18 cellular contexts compared by ENCODE assay signal in the genomic region with DNA sequence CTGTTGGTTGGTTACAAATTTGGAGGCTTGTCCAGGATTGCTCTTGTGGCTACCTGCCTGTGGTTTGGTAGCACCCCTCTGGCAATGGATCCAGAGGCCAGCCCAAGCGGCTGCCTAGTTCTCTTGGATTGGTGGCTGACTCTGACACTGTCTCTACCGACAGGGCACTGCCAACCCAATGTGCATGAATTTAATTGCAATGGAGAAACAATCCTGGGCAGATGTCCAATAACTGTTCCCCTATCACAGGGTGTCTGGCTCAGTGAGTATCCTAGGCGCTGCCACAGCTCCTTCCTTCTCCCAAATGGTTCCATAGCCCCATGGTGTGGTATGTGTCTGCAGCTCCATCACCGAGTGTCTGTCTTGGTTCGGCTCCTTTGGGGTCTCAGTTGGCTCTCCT. TPM values are rescaled to one million over a fixed set of nuclear protein-coding genes. Genes with fewer than 3 reads are reported as not detected.
DNase-seq lines count a peak whose midpoint lies in the region; ATAC-seq and TF ChIP-seq lines count a peak whose summit lies in the region.
"Had no signal": no experiment of that assay in that cellular context is flagged by ENCODE, and none has a peak within 500 bp of the region (broad histone marks: within the 10 kb centered on the region; RNA-seq: fewer than 3 reads in every experiment).

No MANE protein-coding gene starts in this region.

- TF ChIP-seq CTCF in CD4-positive, alpha-beta T cell (IDR thresholded peaks at IDR 0.05): no peak

- no CpG with 5 or more reads among the region's 5 CpGs for WGBS in trophoblast cell (ENCODE audit: extremely low coverage, insufficient coverage, insufficient read length)

- H2BK12ac ChIP-seq in trophoblast cell (ENCODE audit: low read length): no peak overlapping the region

- CTCF ChIA-PET in CD4-positive, alpha-beta T cell (lab: Charles Lee): interaction anchor here (0.9 to 2.6 kb wide), 2 partner anchors 33 kb away, joined by 3 to 14 read pairs; no protein-coding TSS in a partner anchor

- no peaks in the 10 kb centered on the region for H3K79me1 ChIP-seq in trophoblast cell (ENCODE audit: low read length)

- H3K4me3 Mint-ChIP-seq in activated T-cell treated with anti-CD3 and anti-CD28 coated beads, Interleukin-2, amount 50 U/mL, for 24 hours: no peak overlapping the region
- no peak overlapping the region for H3K4me3 Mint-ChIP-seq in CD4-positive, alpha-beta T cell
- H3K4me3 Mint-ChIP-seq: GM23338 had no signal

- peaks cover 27% of the 10 kb centered on the region for H3K9me3 Mint-ChIP-seq in activated T-cell treated with anti-CD3 and anti-CD28 coated beads, Interleukin-2, amount 50 U/mL, for 24 hours
- peaks cover 15% of the 10 kb centered on the region for H3K9me3 Mint-ChIP-seq in CD4-positive, alpha-beta T cell

- H3K9me3 ChIP-seq in CD4-positive, alpha-beta T cell (ENCODE audit: control insufficient read depth, low read length): peaks cover 12% of the 10 kb centered on the region
- peaks cover 14% of the 10 kb centered on the region for H3K9me3 ChIP-seq in trophoblast cell (ENCODE audit: insufficient read depth, low read depth, low read length)

- H4K8ac ChIP-seq in trophoblast cell (ENCODE audit: low read depth, low read length): no peak overlapping the region

- no peak overlapping the region for H3K4me3 ChIP-seq in trophoblast cell (ENCODE audit: low read depth, low read length)
- H3K4me3 ChIP-seq: BLaER1, GM23338, K562 had no signal

- H2AFZ ChIP-seq in trophoblast cell (ENCODE audit: insufficient read depth, low read length, poor library complexity): no peak overlapping the region
- H2AFZ ChIP-seq: GM23338 had no signal

- no peak overlapping the region for H3K4me2 ChIP-seq in trophoblast cell (ENCODE audit: low read length)
- H3K4me2 ChIP-seq: BLaER1, GM23338 had no signal

- no peak for DNase-seq in activated T-cell treated with anti-CD3 and anti-CD28 coated beads, Interleukin-2, amount 50 U/mL, for 24 hours
- DNase-seq in activated T-cell treated with anti-CD3 and anti-CD28 coated beads, Interleukin-2, amount 50 U/mL, for 1 hour: no peak
- no peak for DNase-seq in CD4-positive, alpha-beta T cell
- DNase-seq in trophoblast cell: no peak
- no peak for DNase-seq in T-helper 2 cell
- DNase-seq: 8988T; CD8-positive, alpha-beta memory T cell; DMS79; NCI-H187 treated with DMSO at 0.1 percent for 48 hours; NCI-H345; NCI-H526 treated with DMSO at 0.1 percent for 48 hours; SHP77 treated with DMSO at 0.1 percent for 48 hours had no signal

- POLR2A ChIA-PET in CD4-positive, alpha-beta T cell (lab: Charles Lee): interaction anchor here (1.4 kb wide), 2 partner anchors 15 to 224 kb away, joined by 3 to 5 read pairs; no protein-coding TSS in a partner anchor

- no peak for ATAC-seq in CD4-positive, alpha-beta T cell (ENCODE audit: poor library complexity)
- ATAC-seq in esophagus mucosa (peak; percentile 25), GM18505 (IDR thresholded peaks at IDR 0.05; ENCODE audit: unreplicated experiment) (no peak), GM21367 (IDR thresholded peaks at IDR 0.05; ENCODE audit: unreplicated experiment) (no peak)
- ATAC-seq: GM23338, K562 had no signal

- no peak overlapping the region for H3K23ac ChIP-seq in trophoblast cell (ENCODE audit: low read length)

- H3K14ac ChIP-seq in trophoblast cell (ENCODE audit: low read length): no peak overlapping the region

- no peak overlapping the region for H4K12ac ChIP-seq in trophoblast cell (ENCODE audit: low read depth, low read length)

- H3K36me3 Mint-ChIP-seq in activated T-cell treated with anti-CD3 and anti-CD28 coated beads, Interleukin-2, amount 50 U/mL, for 24 hours (ENCODE audit: low read depth): peaks cover 74% of the 10 kb centered on the region
- H3K36me3 Mint-ChIP-seq in CD4-positive, alpha-beta T cell (ENCODE audit: low read depth): peaks cover 79% of the 10 kb centered on the region

- H2AK5ac ChIP-seq in trophoblast cell (ENCODE audit: low read length): no peak overlapping the region

- no peak overlapping the region for H2BK5ac ChIP-seq in trophoblast cell (ENCODE audit: low read depth, low read length, poor library complexity)

- peaks cover 9 to 10% of the 10 kb centered on the region in 2 experiments for H3K36me3 ChIP-seq in trophoblast cell (ENCODE audit: control insufficient read depth in 1 of 2, insufficient read depth in 2 of 2, low read length in 2 of 2)

- no peak for TF ChIP-seq POLR2A in GM18505 (IDR thresholded peaks at IDR 0.05; ENCODE audit: borderline replicate concordance, extremely low read depth, insufficient read depth, insufficient read length)

- no peaks in the 10 kb centered on the region for H3K27me3 ChIP-seq in CD4-positive, alpha-beta T cell (ENCODE audit: control insufficient read depth, insufficient read depth, low read length)
- no peaks in the 10 kb centered on the region for H3K27me3 ChIP-seq in trophoblast cell (ENCODE audit: insufficient read depth, low read length)
- H3K27me3 ChIP-seq: BLaER1 had no signal

- H3K27me3 Mint-ChIP-seq in activated T-cell treated with anti-CD3 and anti-CD28 coated beads, Interleukin-2, amount 50 U/mL, for 24 hours: no peaks in the 10 kb centered on the region
- no peaks in the 10 kb centered on the region for H3K27me3 Mint-ChIP-seq in CD4-positive, alpha-beta T cell
- H3K27me3 Mint-ChIP-seq: CD8-positive, alpha-beta memory T cell had no signal

- H3K27ac ChIP-seq in CD4-positive, alpha-beta T cell (ENCODE audit: low read depth, low read length): no peak overlapping the region
- no peak overlapping the region for H3K27ac ChIP-seq in trophoblast cell (ENCODE audit: low read depth, low read length)
- H3K27ac ChIP-seq: BLaER1 had no signal

- H2BK120ac ChIP-seq in trophoblast cell (ENCODE audit: insufficient read depth, low read length, poor library complexity): no peak overlapping the region

- H3K27ac Mint-ChIP-seq in activated T-cell treated with anti-CD3 and anti-CD28 coated beads, Interleukin-2, amount 50 U/mL, for 24 hours: peak overlapping the region; percentile 37
- H3K27ac Mint-ChIP-seq in CD4-positive, alpha-beta T cell: peak overlapping the region; percentile 1
- H3K27ac Mint-ChIP-seq: GM23338 had no signal

- H4K91ac ChIP-seq in trophoblast cell (ENCODE audit: low read depth, low read length): no peak overlapping the region

- H3K9ac ChIP-seq in trophoblast cell (ENCODE audit: low read length): no peak overlapping the region
- H3K9ac ChIP-seq: BLaER1 had no signal

- no peaks in the 10 kb centered on the region for H3K4me1 ChIP-seq in trophoblast cell (ENCODE audit: control insufficient read depth in 1 of 2, insufficient read depth in 2 of 2, low read length in 2 of 2)
- H3K4me1 ChIP-seq: BLaER1 had no signal

- peak overlapping the region; percentile 89 for H3K4ac ChIP-seq in trophoblast cell (ENCODE audit: low read depth, low read length)

- no peak overlapping the region for H3K18ac ChIP-seq in trophoblast cell (ENCODE audit: low read length)

- H3K4me1 Mint-ChIP-seq in activated T-cell treated with anti-CD3 and anti-CD28 coated beads, Interleukin-2, amount 50 U/mL, for 24 hours (ENCODE audit: low read depth): peaks cover 64% of the 10 kb centered on the region
- peaks cover 68% of the 10 kb centered on the region for H3K4me1 Mint-ChIP-seq in CD4-positive, alpha-beta T cell (ENCODE audit: low read depth)
- H3K4me1 Mint-ChIP-seq: GM23338 had no signal

- intact Hi-C loops in CD4-positive, alpha-beta T cell (cut with DNase I, micrococcal nuclease): no loop called here

- H3K79me2 ChIP-seq in trophoblast cell (ENCODE audit: control insufficient read depth, insufficient read depth, low read length, poor library complexity): peaks cover 2% of the 10 kb centered on the region

RNA-seq across cellular contexts. Expression of a gene that starts 19.5 kb away (rescaled TPM):
- 100 to 1,000 TPM; 122 to 125 TPM for total RNA-seq in CD4-positive, alpha-beta T cell
- total RNA-seq in esophagus mucosa: 42.2 TPM
- polyA plus RNA-seq in trophoblast cell (2013): 26.2 and 28.6 TPM in 2 replicates
